In the genomic region with DNA sequence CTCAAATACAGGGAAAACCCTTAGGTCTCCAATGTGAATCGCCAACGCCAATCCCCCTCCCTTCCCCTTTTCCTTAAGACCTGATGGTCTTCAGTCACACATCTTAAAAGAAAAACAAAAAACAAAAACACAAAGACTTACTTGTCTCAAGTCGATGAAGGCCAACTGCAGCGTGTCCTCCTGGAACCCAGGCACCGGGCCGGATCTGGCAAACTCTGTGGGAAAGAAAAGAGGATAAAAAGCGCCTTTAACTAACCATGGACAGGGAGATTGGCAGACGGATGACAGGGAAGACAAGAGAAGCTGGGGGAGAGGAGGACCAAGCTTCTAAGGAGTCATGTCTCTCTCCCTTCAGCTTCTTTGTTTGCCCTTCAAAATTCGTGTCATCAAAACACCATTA, we compare ENCODE assay signal across 18 cellular contexts.
"Had no signal": no experiment of that assay in that cellular context is flagged by ENCODE, and none has a peak within 500 bp of the region (broad histone marks: within the 10 kb centered on the region; RNA-seq: fewer than 3 reads in every experiment).

No MANE protein-coding gene starts in this region.

- H3K27me3 Mint-ChIP-seq: activated B cell treated with CpG ODN at 0.5 μM for 24 hours; activated CD8-positive, alpha-beta T cell treated with anti-CD3 and anti-CD28 coated beads for 36 hours; central memory CD8-positive, alpha-beta T cell; dendritic cell treated with granulocyte-macrophage colony-stimulating factor and Interleukin-4, amounts not matched to agents 40 ng/mL and 50 ng/mL, for 4 days; natural killer cell treated with Interleukin-12 subunit alpha and Interleukin-12 subunit beta and Interleukin-15 and Interleukin-18, amount 100 ng/mL, for 72 hours; T-cell had no signal

- H3K4me3 Mint-ChIP-seq: activated B cell treated with CpG ODN at 0.5 μM for 24 hours; activated CD8-positive, alpha-beta T cell treated with anti-CD3 and anti-CD28 coated beads for 36 hours; activated T-cell treated with anti-CD3 and anti-CD28 coated beads, Interleukin-2, amount 50 U/mL, for 72 hours; central memory CD8-positive, alpha-beta T cell; dendritic cell treated with granulocyte-macrophage colony-stimulating factor and Interleukin-4, amounts not matched to agents 40 ng/mL and 50 ng/mL, for 4 days; natural killer cell treated with Interleukin-12 subunit alpha and Interleukin-12 subunit beta and Interleukin-15 and Interleukin-18, amount 100 ng/mL, for 72 hours; T-cell; T-helper 2 cell treated with Interferon-gamma antibody and Interleukin-4, amounts not matched to agents 5 μg/mL and 100 μg/mL, for 36 hours had no signal

- H3K36me3 Mint-ChIP-seq: natural killer cell treated with Interleukin-12 subunit alpha and Interleukin-12 subunit beta and Interleukin-15 and Interleukin-18, amount 100 ng/mL, for 72 hours had no signal

- H3K4me1 Mint-ChIP-seq: activated B cell treated with CpG ODN at 0.5 μM for 24 hours; central memory CD8-positive, alpha-beta T cell; T-cell had no signal

- H3K9me3 Mint-ChIP-seq: activated B cell treated with CpG ODN at 0.5 μM for 24 hours; activated CD8-positive, alpha-beta T cell treated with anti-CD3 and anti-CD28 coated beads for 36 hours; activated naive CD4-positive, alpha-beta T cell treated with anti-CD3 and anti-CD28 coated beads, Interleukin-2, amount 50 U/mL, for 72 hours; central memory CD8-positive, alpha-beta T cell; natural killer cell treated with Interleukin-12 subunit alpha and Interleukin-12 subunit beta and Interleukin-15 and Interleukin-18, amount 100 ng/mL, for 72 hours; T-cell; T-helper 2 cell treated with Interferon-gamma antibody and Interleukin-4, amounts not matched to agents 5 μg/mL and 100 μg/mL, for 36 hours had no signal

- ATAC-seq: activated CD8-positive, alpha-beta T cell treated with anti-CD3 and anti-CD28 coated beads for 36 hours; activated naive CD4-positive, alpha-beta T cell treated with anti-CD3 and anti-CD28 coated beads, Interleukin-2, amount 50 U/mL, for 72 hours; activated T-cell treated with anti-CD3 and anti-CD28 coated beads, Interleukin-2, amount 50 U/mL, for 72 hours; left cardiac atrium; left ventricle myocardium superior; natural killer cell treated with Interleukin-12 subunit alpha and Interleukin-12 subunit beta and Interleukin-15 and Interleukin-18, amount 100 ng/mL, for 72 hours; T-cell had no signal

- H3K27ac Mint-ChIP-seq: activated B cell treated with CpG ODN at 0.5 μM for 24 hours; activated CD8-positive, alpha-beta T cell treated with anti-CD3 and anti-CD28 coated beads for 36 hours; activated naive CD4-positive, alpha-beta T cell treated with anti-CD3 and anti-CD28 coated beads, Interleukin-2, amount 50 U/mL, for 72 hours; activated T-cell treated with anti-CD3 and anti-CD28 coated beads, Interleukin-2, amount 50 U/mL, for 72 hours; dendritic cell treated with granulocyte-macrophage colony-stimulating factor and Interleukin-4, amounts not matched to agents 40 ng/mL and 50 ng/mL, for 4 days; natural killer cell treated with Interleukin-12 subunit alpha and Interleukin-12 subunit beta and Interleukin-15 and Interleukin-18, amount 100 ng/mL, for 72 hours; T-cell; T-helper 2 cell treated with Interferon-gamma antibody and Interleukin-4, amounts not matched to agents 5 μg/mL and 100 μg/mL, for 36 hours had no signal

- DNase-seq: activated B cell treated with CpG ODN at 0.5 μM for 24 hours; activated CD4-positive, alpha-beta T cell treated with anti-CD3 and anti-CD28 coated beads, Interleukin-2, amount 50 U/mL, for 1 hour; activated CD8-positive, alpha-beta T cell treated with anti-CD3 and anti-CD28 coated beads for 36 hours; activated naive CD4-positive, alpha-beta T cell; activated T-cell treated with anti-CD3 and anti-CD28 coated beads, Interleukin-2, amount 50 U/mL, for 72 hours; effector CD8-positive, alpha-beta T cell; glutamatergic neuron; left cardiac atrium; left ventricle myocardium superior; spleen; stimulated activated naive CD4-positive, alpha-beta T cell treated with Interleukin-2 at 50 U/mL for 16 hours; T-cell; trophoblast cell had no signal
